20 cellular contexts compared by ENCODE assay signal in genomic region chr5:109223521-109223920, GRCh38.
A peak's percentile ranks its signal among the peaks of the same experiment; 100 is the strongest.
DNase-seq lines count a peak whose midpoint lies in the region; ATAC-seq and TF ChIP-seq lines count a peak whose summit lies in the region.
"Had no signal": no experiment of that assay in that cellular context is flagged by ENCODE, and none has a peak within 500 bp of the region (broad histone marks: within the 10 kb centered on the region; RNA-seq: fewer than 3 reads in every experiment).

No MANE protein-coding gene starts in this region.

- no peak overlapping the region for H4K12ac ChIP-seq in trophoblast cell (ENCODE audit: low read depth, low read length)

- H3K27me3 Mint-ChIP-seq in H9 (ENCODE audit: low read depth) = no peaks in the 10 kb centered on the region

- no peaks in the 10 kb centered on the region for H3K23me2 ChIP-seq in H9 (ENCODE audit: insufficient read length, low read depth, low read length, poor library complexity, severe bottlenecking)

- H4K91ac ChIP-seq in H9 (ENCODE audit: insufficient read length, low read depth, low read length) = no peak overlapping the region
- no peak overlapping the region for H4K91ac ChIP-seq in trophoblast cell (ENCODE audit: low read depth, low read length)

- H3K4ac ChIP-seq in H9 (ENCODE audit: low read depth, low read length) = no peak overlapping the region
- H3K4ac ChIP-seq in trophoblast cell (ENCODE audit: low read depth, low read length) = no peak overlapping the region

- H2AFZ ChIP-seq in H9 (ENCODE audit: low read length) = no peak overlapping the region
- no peak overlapping the region for H2AFZ ChIP-seq in trophoblast cell (ENCODE audit: insufficient read depth, low read length, poor library complexity)

- H3K4me3 ChIP-seq in brain microvascular endothelial cell (ENCODE audit: low read depth, low read length) (no peak overlapping the region), trophoblast cell (ENCODE audit: low read depth, low read length) (no peak overlapping the region), prostate gland (no peak overlapping the region)
- H3K4me3 ChIP-seq: BLaER1 treated with 17β-estradiol and CSF1 and Interleukin-3, amounts not matched to agents 10 nM and 100 nM; GM12878 had no signal

- H3K27ac Mint-ChIP-seq in H9 = peak overlapping the region in 2 of 3 experiments; percentile 84 to 88; a peak in 2 of 7 replicates
- H3K27ac Mint-ChIP-seq: CD8-positive, alpha-beta T cell had no signal

- H3K56ac ChIP-seq in H9 (ENCODE audit: insufficient read length, low read depth, low read length) = no peak overlapping the region

- no peaks in the 10 kb centered on the region for H3K79me2 ChIP-seq in H9 (ENCODE audit: insufficient read depth, low read length)
- no peaks in the 10 kb centered on the region for H3K79me2 ChIP-seq in trophoblast cell (ENCODE audit: control insufficient read depth, insufficient read depth, low read length, poor library complexity)

- in situ Hi-C loops in brain microvascular endothelial cell (cut with HindIII; ENCODE audit: low pct_ligation_motif_present, low sequenced_read_pairs) = no loop called here

- H2BK5ac ChIP-seq in H9 (ENCODE audit: insufficient read length, low read length) (no peak overlapping the region), trophoblast cell (ENCODE audit: low read depth, low read length, poor library complexity) (no peak overlapping the region)

- no peaks in the 10 kb centered on the region for H3K4me1 ChIP-seq in H9 (ENCODE audit: insufficient read depth, low read length)
- H3K4me1 ChIP-seq in trophoblast cell (ENCODE audit: control insufficient read depth in 1 of 2, insufficient read depth in 2 of 2, low read length in 2 of 2) = no peaks in the 10 kb centered on the region
- no peaks in the 10 kb centered on the region for H3K4me1 ChIP-seq in prostate gland (replicated peaks)
- H3K4me1 ChIP-seq: BLaER1 treated with 17β-estradiol and CSF1 and Interleukin-3, amounts not matched to agents 10 nM and 100 nM had no signal

- H2BK120ac ChIP-seq in H9 (ENCODE audit: low read depth, low read length, poor library complexity, severe bottlenecking) = no peak overlapping the region
- no peak overlapping the region for H2BK120ac ChIP-seq in trophoblast cell (ENCODE audit: insufficient read depth, low read length, poor library complexity)

- H3K27me3 ChIP-seq in H9 (ENCODE audit: insufficient read depth, low read length) = no peaks in the 10 kb centered on the region
- H3K27me3 ChIP-seq in brain microvascular endothelial cell (replicated peaks) = no peaks in the 10 kb centered on the region
- no peaks in the 10 kb centered on the region for H3K27me3 ChIP-seq in trophoblast cell (ENCODE audit: insufficient read depth, low read length)
- no peaks in the 10 kb centered on the region for H3K27me3 ChIP-seq in prostate gland (replicated peaks; ENCODE audit: insufficient read depth)
- H3K27me3 ChIP-seq: BLaER1 treated with 17β-estradiol and CSF1 and Interleukin-3, amounts not matched to agents 10 nM and 100 nM had no signal

- H2AK5ac ChIP-seq in H9 (ENCODE audit: insufficient read length, low read length) = no peak overlapping the region
- H2AK5ac ChIP-seq in trophoblast cell (ENCODE audit: low read length) = no peak overlapping the region

- H3K18ac ChIP-seq in H9 (ENCODE audit: insufficient read length, low read depth, low read length) = no peak overlapping the region
- no peak overlapping the region for H3K18ac ChIP-seq in trophoblast cell (ENCODE audit: low read length)

- H3K23ac ChIP-seq in H9 (ENCODE audit: insufficient read length, low read depth, low read length) = no peak overlapping the region
- no peak overlapping the region for H3K23ac ChIP-seq in trophoblast cell (ENCODE audit: low read length)

- no peak for ATAC-seq in HG03457 (IDR thresholded peaks at IDR 0.05; ENCODE audit: unreplicated experiment)
- ATAC-seq: CD8-positive, alpha-beta T cell; GM12878; PC-3 had no signal

- peak; percentile 41 for DNase-seq in H9
- DNase-seq in brain microvascular endothelial cell = no peak
- peak; percentile 79 for DNase-seq in left kidney (ENCODE audit: low read depth, low spot score)
- peak; percentile 30 to 61 for DNase-seq in trophoblast cell
- DNase-seq in stimulated activated CD4-positive, alpha-beta T cell treated with anti-CD3 and anti-CD28 coated beads, Interleukin-4, amount 100 ng/mL, for 1 hour = no peak
- no peak for DNase-seq in prostate gland (ENCODE audit: low spot score)
- no peak for DNase-seq in T-helper 2 cell
- DNase-seq: Calu3; CD8-positive, alpha-beta T cell; GOT3; KBM-7; MV-4-11; NCI-H187; NCI-H226; NCI-H524; PC-3 had no signal

- H3T11ph ChIP-seq in H9 (ENCODE audit: low read length) = no peak overlapping the region

- no peak overlapping the region for H2BK20ac ChIP-seq in H9 (ENCODE audit: low read depth, low read length, poor library complexity, severe bottlenecking)

- no peaks in the 10 kb centered on the region for H4K20me1 ChIP-seq in H9 (ENCODE audit: control insufficient read depth, insufficient read depth, insufficient read length)
- H4K20me1 ChIP-seq: BLaER1 treated with 17β-estradiol and CSF1 and Interleukin-3, amounts not matched to agents 10 nM and 100 nM had no signal

- H3K9me3 ChIP-seq in H9 (ENCODE audit: control insufficient read depth, low read depth, low read length) (no peaks in the 10 kb centered on the region), trophoblast cell (ENCODE audit: insufficient read depth, low read depth, low read length) (peaks cover 4% of the 10 kb centered on the region), prostate gland (no peaks in the 10 kb centered on the region)

- H3K14ac ChIP-seq in H9 (ENCODE audit: insufficient read depth, low read length) (no peak overlapping the region), trophoblast cell (ENCODE audit: low read length) (no peak overlapping the region)

- no peak overlapping the region for H3K9ac ChIP-seq in H9 (ENCODE audit: extremely low read depth, insufficient read length, low read length)
- no peak overlapping the region for H3K9ac ChIP-seq in trophoblast cell (ENCODE audit: low read length)
- H3K9ac ChIP-seq: BLaER1 treated with 17β-estradiol and CSF1 and Interleukin-3, amounts not matched to agents 10 nM and 100 nM had no signal

- no peak overlapping the region for H4K5ac ChIP-seq in H9 (ENCODE audit: insufficient read length, low read depth, low read length)

- H3K4me1 Mint-ChIP-seq in H9 = peaks cover 0 to 5% of the 10 kb centered on the region in 2 experiments; a peak in 2 of 4 replicates

- H3K36me3 ChIP-seq in brain microvascular endothelial cell (replicated peaks) = no peaks in the 10 kb centered on the region
- no peaks in the 10 kb centered on the region for H3K36me3 ChIP-seq in trophoblast cell (ENCODE audit: control insufficient read depth in 1 of 2, insufficient read depth in 2 of 2, low read length in 2 of 2)
- no peaks in the 10 kb centered on the region for H3K36me3 ChIP-seq in prostate gland
- H3K36me3 ChIP-seq: BLaER1 treated with 17β-estradiol and CSF1 and Interleukin-3, amounts not matched to agents 10 nM and 100 nM had no signal

- no peak overlapping the region for H3K4me3 Mint-ChIP-seq in H9
- H3K4me3 Mint-ChIP-seq: CD8-positive, alpha-beta T cell had no signal

- H4K8ac ChIP-seq in H9 (replicated peaks; ENCODE audit: insufficient read length, low read depth, low read length) (no peak overlapping the region), trophoblast cell (ENCODE audit: low read depth, low read length) (no peak overlapping the region)

- H3K9me3 Mint-ChIP-seq in H9 = peaks cover 9 to 11% of the 10 kb centered on the region in 2 experiments
- H3K9me3 Mint-ChIP-seq: CD8-positive, alpha-beta T cell had no signal

- H3K27ac ChIP-seq in H9 (ENCODE audit: insufficient read length, low read depth, low read length) (no peak overlapping the region), brain microvascular endothelial cell (no peak overlapping the region), trophoblast cell (ENCODE audit: low read depth, low read length) (no peak overlapping the region), prostate gland (no peak overlapping the region)
- H3K27ac ChIP-seq: BLaER1 treated with 17β-estradiol and CSF1 and Interleukin-3, amounts not matched to agents 10 nM and 100 nM; RWPE1 had no signal

- H2BK15ac ChIP-seq in H9 (ENCODE audit: low read depth, low read length) = no peak overlapping the region

- H3K4me2 ChIP-seq in H9 (ENCODE audit: insufficient read depth, insufficient read length, low read length) (no peak overlapping the region), trophoblast cell (ENCODE audit: low read length) (no peak overlapping the region)
- H3K4me2 ChIP-seq: BLaER1 treated with 17β-estradiol and CSF1 and Interleukin-3, amounts not matched to agents 10 nM and 100 nM had no signal

- intact Hi-C loops in prostate gland (cut with DNase I) = no loop called here

- TF ChIP-seq CTCF in H9 (conservative IDR thresholded peaks at IDR 0.05) (no peak), brain microvascular endothelial cell (IDR thresholded peaks at IDR 0.05; ENCODE audit: low read depth, low read length, missing control alignments) (peak; percentile 14), prostate gland (IDR thresholded peaks at IDR 0.05) (no peak)

- WGBS in H9 (ENCODE audit: extremely low coverage, insufficient read length, low lambda C conversion rate) = no CpG with 5 or more reads among the region's 9 CpGs
- WGBS in trophoblast cell (ENCODE audit: extremely low coverage, insufficient coverage, insufficient read length) = no CpG with 5 or more reads among the region's 9 CpGs
- WGBS in prostate gland = 83% methylated on average over 9 of the region's 9 CpGs

- no peak overlapping the region for H2BK12ac ChIP-seq in H9 (ENCODE audit: insufficient read length, low read depth, low read length)
- H2BK12ac ChIP-seq in trophoblast cell (ENCODE audit: low read length) = no peak overlapping the region

- no peak for TF ChIP-seq POLR2A in prostate gland (IDR thresholded peaks at IDR 0.05)

- H3K79me1 ChIP-seq in H9 (ENCODE audit: insufficient read depth, low read depth, low read length, poor library complexity, severe bottlenecking) (no peaks in the 10 kb centered on the region), trophoblast cell (ENCODE audit: low read length) (no peaks in the 10 kb centered on the region)

- peaks cover 0 to 16% (median 1%) of the 10 kb centered on the region in 3 experiments; a peak in 4 of 7 replicates for H3K36me3 Mint-ChIP-seq in H9 (ENCODE audit: insufficient read depth in 1 of 3, low read depth in 3 of 3)
- H3K36me3 Mint-ChIP-seq: CD8-positive, alpha-beta T cell had no signal

Comparison
In these comparisons a context has a peak if more than half of its experiments do, and no peak if none do; other contexts are left out.
1. DNase-seq: peak in H9 (single experiment), left kidney (single experiment) and trophoblast cell (2 of 2); none in brain microvascular endothelial cell (single experiment), stimulated activated CD4-positive, alpha-beta T cell treated with anti-CD3 and anti-CD28 coated beads, Interleukin-4, amount 100 ng/mL, for 1 hour (single experiment), prostate gland (single experiment) and T-helper 2 cell (0 of 5).